ENCODE assay signal across 16 cellular contexts in the genomic region with DNA sequence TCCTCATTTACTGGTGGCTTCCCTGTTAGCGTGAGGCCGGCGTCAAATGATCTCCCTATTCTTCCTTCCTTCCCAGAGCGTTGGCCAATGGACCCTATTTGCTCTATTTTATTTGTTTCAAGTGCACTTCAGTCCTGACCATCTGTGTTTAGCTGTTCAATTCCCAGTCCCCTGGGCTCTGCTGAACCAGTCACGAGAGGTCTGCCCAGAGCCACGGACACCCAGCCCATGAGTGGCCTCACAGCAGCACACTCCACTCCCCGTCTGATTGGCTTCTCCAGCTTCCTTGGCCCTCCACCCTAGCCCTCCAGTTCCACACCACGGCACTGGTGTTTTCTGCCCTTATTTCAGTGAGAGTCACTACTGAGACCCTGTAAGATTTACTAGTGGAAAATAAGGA.
DNase-seq lines count a peak whose midpoint lies in the region; TF ChIP-seq lines count a peak whose summit lies in the region.
"Had no signal": no experiment of that assay in that cellular context is flagged by ENCODE, and none has a peak within 500 bp of the region (broad histone marks: within the 10 kb centered on the region; RNA-seq: fewer than 3 reads in every experiment).

No MANE protein-coding gene starts in this region.

- H3K4me3 ChIP-seq in ACC112 (ENCODE audit: low read depth, low read length) = no peak overlapping the region
- H3K4me3 ChIP-seq in rectal smooth muscle tissue (ENCODE audit: low read length) = no peak overlapping the region
- H3K4me3 ChIP-seq in WERI-Rb-1 (ENCODE audit: low read depth, low read length) = no peak overlapping the region
- H3K4me3 ChIP-seq: GM23338, thyroid gland had no signal

- H3K4me1 ChIP-seq in ACC112 (ENCODE audit: control insufficient read depth, insufficient read depth, low read length, unreplicated experiment) (peaks cover 60% of the 10 kb centered on the region), rectal smooth muscle tissue (ENCODE audit: control insufficient read depth, insufficient read depth, low read length) (peaks cover 69% of the 10 kb centered on the region)

- DNase-seq in islet precursor cell (peak; percentile 23), NOMO-1 treated with DMSO at 0.1 percent for 48 hours (lab: John Stamatoyannopoulos, UW; ENCODE audit: unreplicated experiment) (no peak), WERI-Rb-1 (no peak), progenitor cell of endocrine pancreas (ENCODE audit: low spot score, unreplicated experiment) (no peak)
- no peak for DNase-seq in activated T-cell treated with anti-CD3 and anti-CD28 coated beads, Interleukin-2, amount 50 U/mL, for 48 hours
- DNase-seq: activated CD4-positive, alpha-beta T cell treated with anti-CD3 and anti-CD28 coated beads, Interleukin-2, amount 50 U/mL, for 4 hours; activated naive CD8-positive, alpha-beta T cell treated with anti-CD3 and anti-CD28 coated beads, Interleukin-2, amount 10 ng/mL, durations not matched to agents 7 days and 5 days; activated T-cell treated with anti-CD3 and anti-CD28 coated beads, Interleukin-2, amount 50 U/mL, for 72 hours; caudate nucleus; NCI-H2029 treated with DMSO at 0.1 percent for 48 hours; NCI-H526; thyroid gland had no signal

- peaks cover 73% of the 10 kb centered on the region for H3K36me3 ChIP-seq in ACC112 (ENCODE audit: insufficient read depth, low read length)
- peaks cover 4% of the 10 kb centered on the region for H3K36me3 ChIP-seq in rectal smooth muscle tissue (ENCODE audit: control insufficient read depth, insufficient read depth, low read length)
- no peaks in the 10 kb centered on the region for H3K36me3 ChIP-seq in WERI-Rb-1
- H3K36me3 ChIP-seq: thyroid gland had no signal

- H3K27me3 Mint-ChIP-seq in brain (peaks cover 5% of the 10 kb centered on the region), progenitor cell of endocrine pancreas (peaks cover 17% of the 10 kb centered on the region)

- no peak overlapping the region for H2AFZ ChIP-seq in ACC112 (ENCODE audit: low read length, unreplicated experiment)

- H3K36me3 Mint-ChIP-seq in brain (no peaks in the 10 kb centered on the region), progenitor cell of endocrine pancreas (ENCODE audit: insufficient read depth) (no peaks in the 10 kb centered on the region)
- H3K36me3 Mint-ChIP-seq: activated naive CD8-positive, alpha-beta T cell treated with anti-CD3 and anti-CD28 coated beads, Interleukin-2, amount 10 ng/mL, durations not matched to agents 7 days and 5 days had no signal

- H3K9me3 ChIP-seq in WERI-Rb-1 (ENCODE audit: severe bottlenecking) = no peaks in the 10 kb centered on the region
- H3K9me3 ChIP-seq: thyroid gland had no signal

- H3K27me3 ChIP-seq in ACC112 (ENCODE audit: insufficient read depth, low read length) (no peaks in the 10 kb centered on the region), rectal smooth muscle tissue (ENCODE audit: control insufficient read depth, insufficient read depth, low read length) (no peaks in the 10 kb centered on the region), WERI-Rb-1 (ENCODE audit: insufficient read depth, low read depth, severe bottlenecking) (peaks cover 75% of the 10 kb centered on the region)
- H3K27me3 ChIP-seq: thyroid gland had no signal

- H3K9me3 Mint-ChIP-seq in brain (no peaks in the 10 kb centered on the region), progenitor cell of endocrine pancreas (ENCODE audit: low read depth) (no peaks in the 10 kb centered on the region)
- H3K9me3 Mint-ChIP-seq: activated naive CD8-positive, alpha-beta T cell treated with anti-CD3 and anti-CD28 coated beads, Interleukin-2, amount 10 ng/mL, durations not matched to agents 7 days and 5 days; activated T-cell treated with anti-CD3 and anti-CD28 coated beads, Interleukin-2, amount 50 U/mL, for 72 hours; GM23338 had no signal

- peaks cover 54% of the 10 kb centered on the region for H3K4me1 Mint-ChIP-seq in brain
- H3K4me1 Mint-ChIP-seq in progenitor cell of endocrine pancreas (ENCODE audit: low read depth) = no peaks in the 10 kb centered on the region
- H3K4me1 Mint-ChIP-seq: activated naive CD8-positive, alpha-beta T cell treated with anti-CD3 and anti-CD28 coated beads, Interleukin-2, amount 10 ng/mL, durations not matched to agents 7 days and 5 days had no signal

- H3K4me3 Mint-ChIP-seq in brain (no peak overlapping the region), progenitor cell of endocrine pancreas (ENCODE audit: low read depth) (no peak overlapping the region)
- H3K4me3 Mint-ChIP-seq: activated naive CD8-positive, alpha-beta T cell treated with anti-CD3 and anti-CD28 coated beads, Interleukin-2, amount 10 ng/mL, durations not matched to agents 7 days and 5 days; activated T-cell treated with anti-CD3 and anti-CD28 coated beads, Interleukin-2, amount 50 U/mL, for 72 hours; GM23338 had no signal

- H3K9ac ChIP-seq in rectal smooth muscle tissue (ENCODE audit: low read length) = no peak overlapping the region

- H3K27ac ChIP-seq in ACC112 (ENCODE audit: low read depth, low read length) = peak overlapping the region; percentile 77
- peak overlapping the region; percentile 97 for H3K27ac ChIP-seq in rectal smooth muscle tissue (ENCODE audit: low read depth, low read length)
- no peak overlapping the region for H3K27ac ChIP-seq in WERI-Rb-1

- no peak for TF ChIP-seq CTCF in brain (conservative IDR thresholded peaks at IDR 0.05)
- no peak for TF ChIP-seq CTCF in WERI-Rb-1 (IDR thresholded peaks at IDR 0.05; ENCODE audit: low read depth, low read length)
- no peak for TF ChIP-seq CTCF in progenitor cell of endocrine pancreas (IDR thresholded peaks at IDR 0.05; ENCODE audit: unreplicated experiment)

- peaks cover 6% of the 10 kb centered on the region for H3K79me2 ChIP-seq in ACC112 (ENCODE audit: control insufficient read depth, insufficient read depth, low read length, unreplicated experiment)

- H3K27ac Mint-ChIP-seq in brain (peak overlapping the region in 3 of 5 experiments; percentile 34 to 66 (median 62)), progenitor cell of endocrine pancreas (no peak overlapping the region)
- H3K27ac Mint-ChIP-seq: activated naive CD8-positive, alpha-beta T cell treated with anti-CD3 and anti-CD28 coated beads, Interleukin-2, amount 10 ng/mL, durations not matched to agents 7 days and 5 days; activated T-cell treated with anti-CD3 and anti-CD28 coated beads, Interleukin-2, amount 50 U/mL, for 72 hours; GM23338 had no signal
